1 cellular context compared by ENCODE assay signal in the genomic region with DNA sequence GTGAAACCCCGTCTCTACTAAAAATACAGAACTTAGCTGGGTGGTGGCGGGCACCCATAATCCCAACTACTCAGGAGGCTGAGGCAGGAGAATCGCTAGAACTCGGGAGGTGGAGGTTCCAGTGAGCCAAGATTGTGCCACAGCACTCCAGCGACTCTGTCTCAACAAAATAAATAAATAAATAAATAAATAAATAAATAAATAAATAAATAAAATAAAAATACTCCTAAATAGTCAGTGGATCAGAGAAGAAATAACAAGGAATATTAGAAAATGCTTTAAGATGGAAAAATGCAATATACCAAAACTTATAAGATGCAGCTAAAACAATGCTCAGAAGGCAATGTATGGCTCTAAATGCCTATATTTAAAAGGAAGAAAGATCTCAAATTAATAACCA.
TF ChIP-seq lines count a peak whose summit lies in the region.

No MANE protein-coding gene starts in this region.

TF ChIP-seq in HEK293, 187 proteins besides CTCF, POLR2A, EP300 and RAD21 (continued from another document and continues in another):
- TF ChIP-seq SETDB1 (IDR thresholded peaks at IDR 0.05; ENCODE audit: insufficient read length, low read length) = no peak
- no peak for TF ChIP-seq FEZF1 (tag by site-specific recombination; IDR thresholded peaks at IDR 0.05)
- peak; percentile 70; the same call in 1 of the 2 replicates for TF ChIP-seq ZNF202 (tag by site-specific recombination; IDR thresholded peaks at IDR 0.05; ENCODE audit: borderline replicate concordance)
- TF ChIP-seq ZNF571 (tag by site-specific recombination; IDR thresholded peaks at IDR 0.05) = no peak
- TF ChIP-seq HOXC10 (CRISPR knock-in tag; IDR thresholded peaks at IDR 0.05) = no peak
- TF ChIP-seq ZFP37 (tag by site-specific recombination; IDR thresholded peaks at IDR 0.05) = no peak
- TF ChIP-seq, protein P1, sequence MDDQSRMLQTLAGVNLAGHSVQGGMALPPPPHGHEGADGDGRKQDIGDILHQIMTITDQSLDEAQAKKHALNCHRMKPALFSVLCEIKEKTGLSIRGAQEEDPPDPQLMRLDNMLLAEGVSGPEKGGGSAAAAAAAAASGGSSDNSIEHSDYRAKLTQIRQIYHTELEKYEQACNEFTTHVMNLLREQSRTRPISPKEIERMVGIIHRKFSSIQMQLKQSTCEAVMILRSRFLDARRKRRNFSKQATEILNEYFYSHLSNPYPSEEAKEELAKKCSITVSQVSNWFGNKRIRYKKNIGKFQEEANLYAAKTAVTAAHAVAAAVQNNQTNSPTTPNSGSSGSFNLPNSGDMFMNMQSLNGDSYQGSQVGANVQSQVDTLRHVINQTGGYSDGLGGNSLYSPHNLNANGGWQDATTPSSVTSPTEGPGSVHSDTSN (CRISPR knock-in tag; IDR thresholded peaks at IDR 0.05) = no peak
- no peak for TF ChIP-seq BCL11A (tag by site-specific recombination; IDR thresholded peaks at IDR 0.05; ENCODE audit: low read depth)
- TF ChIP-seq, protein P2, sequence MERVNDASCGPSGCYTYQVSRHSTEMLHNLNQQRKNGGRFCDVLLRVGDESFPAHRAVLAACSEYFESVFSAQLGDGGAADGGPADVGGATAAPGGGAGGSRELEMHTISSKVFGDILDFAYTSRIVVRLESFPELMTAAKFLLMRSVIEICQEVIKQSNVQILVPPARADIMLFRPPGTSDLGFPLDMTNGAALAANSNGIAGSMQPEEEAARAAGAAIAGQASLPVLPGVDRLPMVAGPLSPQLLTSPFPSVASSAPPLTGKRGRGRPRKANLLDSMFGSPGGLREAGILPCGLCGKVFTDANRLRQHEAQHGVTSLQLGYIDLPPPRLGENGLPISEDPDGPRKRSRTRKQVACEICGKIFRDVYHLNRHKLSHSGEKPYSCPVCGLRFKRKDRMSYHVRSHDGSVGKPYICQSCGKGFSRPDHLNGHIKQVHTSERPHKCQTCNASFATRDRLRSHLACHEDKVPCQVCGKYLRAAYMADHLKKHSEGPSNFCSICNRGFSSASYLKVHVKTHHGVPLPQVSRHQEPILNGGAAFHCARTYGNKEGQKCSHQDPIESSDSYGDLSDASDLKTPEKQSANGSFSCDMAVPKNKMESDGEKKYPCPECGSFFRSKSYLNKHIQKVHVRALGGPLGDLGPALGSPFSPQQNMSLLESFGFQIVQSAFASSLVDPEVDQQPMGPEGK (tag by site-specific recombination; IDR thresholded peaks at IDR 0.05) = no peak
- 0 out of 2 replicates have a peak, but pooled peaks have one; percentile 37 for TF ChIP-seq ZNF558 (tag by site-specific recombination; IDR thresholded peaks at IDR 0.05)
- TF ChIP-seq ZNF560 (tag by site-specific recombination; IDR thresholded peaks at IDR 0.05; ENCODE audit: borderline replicate concordance) = peak; percentile 73; the same call in 1 of the 2 replicates
- no peak for TF ChIP-seq ZNF670 (tag by site-specific recombination; IDR thresholded peaks at IDR 0.05; ENCODE audit: low read depth)
- peak; percentile 69 for TF ChIP-seq ZBTB8A (tag by site-specific recombination; IDR thresholded peaks at IDR 0.05)
- no peak for TF ChIP-seq ZNF174 (tag by site-specific recombination; IDR thresholded peaks at IDR 0.05)
- TF ChIP-seq, protein P3, sequence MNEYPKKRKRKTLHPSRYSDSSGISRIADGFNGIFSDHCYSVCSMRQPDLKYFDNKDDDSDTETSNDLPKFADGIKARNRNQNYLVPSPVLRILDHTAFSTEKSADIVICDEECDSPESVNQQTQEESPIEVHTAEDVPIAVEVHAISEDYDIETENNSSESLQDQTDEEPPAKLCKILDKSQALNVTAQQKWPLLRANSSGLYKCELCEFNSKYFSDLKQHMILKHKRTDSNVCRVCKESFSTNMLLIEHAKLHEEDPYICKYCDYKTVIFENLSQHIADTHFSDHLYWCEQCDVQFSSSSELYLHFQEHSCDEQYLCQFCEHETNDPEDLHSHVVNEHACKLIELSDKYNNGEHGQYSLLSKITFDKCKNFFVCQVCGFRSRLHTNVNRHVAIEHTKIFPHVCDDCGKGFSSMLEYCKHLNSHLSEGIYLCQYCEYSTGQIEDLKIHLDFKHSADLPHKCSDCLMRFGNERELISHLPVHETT (tag by site-specific recombination; IDR thresholded peaks at IDR 0.05) = no peak
- no peak for TF ChIP-seq ZNF16 (tag by site-specific recombination; IDR thresholded peaks at IDR 0.05; ENCODE audit: low read depth)
- TF ChIP-seq GFI1B (tag by site-specific recombination; IDR thresholded peaks at IDR 0.05) = no peak
- TF ChIP-seq ZNF335 (tag by site-specific recombination; conservative IDR thresholded peaks at IDR 0.05) = no peak
- TF ChIP-seq ZNF514 (tag by site-specific recombination; IDR thresholded peaks at IDR 0.05) = no peak
- no peak for TF ChIP-seq ZNF302 (tag by site-specific recombination; IDR thresholded peaks at IDR 0.05; ENCODE audit: low read depth)
- TF ChIP-seq ZNF654 (tag by site-specific recombination; IDR thresholded peaks at IDR 0.05; ENCODE audit: low read depth) = peak; percentile 32
- TF ChIP-seq KLF8 (tag by site-specific recombination; IDR thresholded peaks at IDR 0.05) = no peak
- TF ChIP-seq ZNF23 (tag by site-specific recombination; IDR thresholded peaks at IDR 0.05; ENCODE audit: borderline replicate concordance) = no peak
- TF ChIP-seq KLF1 (tag by site-specific recombination; IDR thresholded peaks at IDR 0.05) = no peak
- no peak for TF ChIP-seq OSR2 (tag by site-specific recombination; IDR thresholded peaks at IDR 0.05)
- TF ChIP-seq ZBTB1 (tag by site-specific recombination; IDR thresholded peaks at IDR 0.05) = no peak
- TF ChIP-seq, protein P4, sequence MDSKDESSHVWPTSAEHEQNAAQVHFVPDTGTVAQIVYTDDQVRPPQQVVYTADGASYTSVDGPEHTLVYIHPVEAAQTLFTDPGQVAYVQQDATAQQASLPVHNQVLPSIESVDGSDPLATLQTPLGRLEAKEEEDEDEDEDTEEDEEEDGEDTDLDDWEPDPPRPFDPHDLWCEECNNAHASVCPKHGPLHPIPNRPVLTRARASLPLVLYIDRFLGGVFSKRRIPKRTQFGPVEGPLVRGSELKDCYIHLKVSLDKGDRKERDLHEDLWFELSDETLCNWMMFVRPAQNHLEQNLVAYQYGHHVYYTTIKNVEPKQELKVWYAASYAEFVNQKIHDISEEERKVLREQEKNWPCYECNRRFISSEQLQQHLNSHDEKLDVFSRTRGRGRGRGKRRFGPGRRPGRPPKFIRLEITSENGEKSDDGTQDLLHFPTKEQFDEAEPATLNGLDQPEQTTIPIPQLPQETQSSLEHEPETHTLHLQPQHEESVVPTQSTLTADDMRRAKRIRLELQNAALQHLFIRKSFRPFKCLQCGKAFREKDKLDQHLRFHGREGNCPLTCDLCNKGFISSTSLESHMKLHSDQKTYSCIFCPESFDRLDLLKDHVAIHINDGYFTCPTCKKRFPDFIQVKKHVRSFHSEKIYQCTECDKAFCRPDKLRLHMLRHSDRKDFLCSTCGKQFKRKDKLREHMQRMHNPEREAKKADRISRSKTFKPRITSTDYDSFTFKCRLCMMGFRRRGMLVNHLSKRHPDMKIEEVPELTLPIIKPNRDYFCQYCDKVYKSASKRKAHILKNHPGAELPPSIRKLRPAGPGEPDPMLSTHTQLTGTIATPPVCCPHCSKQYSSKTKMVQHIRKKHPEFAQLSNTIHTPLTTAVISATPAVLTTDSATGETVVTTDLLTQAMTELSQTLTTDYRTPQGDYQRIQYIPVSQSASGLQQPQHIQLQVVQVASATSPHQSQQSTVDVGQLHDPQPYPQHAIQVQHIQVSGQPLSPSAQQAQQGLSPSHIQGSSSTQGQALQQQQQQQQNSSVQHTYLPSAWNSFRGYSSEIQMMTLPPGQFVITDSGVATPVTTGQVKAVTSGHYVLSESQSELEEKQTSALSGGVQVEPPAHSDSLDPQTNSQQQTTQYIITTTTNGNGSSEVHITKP (tag by site-specific recombination; IDR thresholded peaks at IDR 0.05) = no peak
- TF ChIP-seq SP7 (tag by site-specific recombination; IDR thresholded peaks at IDR 0.05) = no peak
- TF ChIP-seq IKZF3 (tag by site-specific recombination; IDR thresholded peaks at IDR 0.05) = no peak
- no peak for TF ChIP-seq ZNF248 (tag by site-specific recombination; IDR thresholded peaks at IDR 0.05)
- no peak for TF ChIP-seq KLF10 (tag by site-specific recombination; IDR thresholded peaks at IDR 0.05)
- TF ChIP-seq, protein P5, sequence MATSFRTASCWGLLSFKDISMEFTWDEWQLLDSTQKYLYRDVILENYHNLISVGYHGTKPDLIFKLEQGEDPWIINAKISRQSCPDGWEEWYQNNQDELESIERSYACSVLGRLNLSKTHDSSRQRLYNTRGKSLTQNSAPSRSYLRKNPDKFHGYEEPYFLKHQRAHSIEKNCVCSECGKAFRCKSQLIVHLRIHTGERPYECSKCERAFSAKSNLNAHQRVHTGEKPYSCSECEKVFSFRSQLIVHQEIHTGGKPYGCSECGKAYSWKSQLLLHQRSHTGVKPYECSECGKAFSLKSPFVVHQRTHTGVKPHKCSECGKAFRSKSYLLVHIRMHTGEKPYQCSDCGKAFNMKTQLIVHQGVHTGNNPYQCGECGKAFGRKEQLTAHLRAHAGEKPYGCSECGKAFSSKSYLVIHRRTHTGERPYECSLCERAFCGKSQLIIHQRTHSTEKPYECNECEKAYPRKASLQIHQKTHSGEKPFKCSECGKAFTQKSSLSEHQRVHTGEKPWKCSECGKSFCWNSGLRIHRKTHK (tag by site-specific recombination; IDR thresholded peaks at IDR 0.05) = no peak
- TF ChIP-seq ZNF623 (tag by site-specific recombination; IDR thresholded peaks at IDR 0.05) = peak; percentile 76
- TF ChIP-seq ZEB2 (tag by site-specific recombination; IDR thresholded peaks at IDR 0.05) = no peak
- no peak for TF ChIP-seq ZNF133 (tag by site-specific recombination; IDR thresholded peaks at IDR 0.05)
- no peak for TF ChIP-seq ZNF660 (tag by site-specific recombination; IDR thresholded peaks at IDR 0.05)
- TF ChIP-seq ZNF48 (tag by site-specific recombination; IDR thresholded peaks at IDR 0.05) = no peak
- TF ChIP-seq ZNF433 (tag by site-specific recombination; IDR thresholded peaks at IDR 0.05; ENCODE audit: low read depth) = peak; percentile 74
- TF ChIP-seq ZNF184 (tag by site-specific recombination; IDR thresholded peaks at IDR 0.05) = no peak
- TF ChIP-seq TCF7L2 (IDR thresholded peaks at IDR 0.05; ENCODE audit: borderline replicate concordance, low read depth, low read length) = no peak
- 0 out of 2 replicates have a peak, but pooled peaks have one; percentile 10 for TF ChIP-seq ZNF366 (tag by site-specific recombination; conservative IDR thresholded peaks at IDR 0.05)
- no peak for TF ChIP-seq TRIM28 (IDR thresholded peaks at IDR 0.05; ENCODE audit: borderline replicate concordance, low read length)
- TF ChIP-seq ZNF221 (tag by site-specific recombination; IDR thresholded peaks at IDR 0.05; ENCODE audit: borderline replicate concordance) = no peak
- peak; percentile 82 for TF ChIP-seq ZNF292 (tag by site-specific recombination; IDR thresholded peaks at IDR 0.05; ENCODE audit: borderline replicate concordance, low read depth)
- TF ChIP-seq ZNF140 (tag by site-specific recombination; IDR thresholded peaks at IDR 0.05) = peak; percentile 94
- TF ChIP-seq ZNF768 (tag by site-specific recombination; IDR thresholded peaks at IDR 0.05) = no peak
- no peak for TF ChIP-seq ZNF544 (tag by site-specific recombination; IDR thresholded peaks at IDR 0.05)
- TF ChIP-seq, protein P6, sequence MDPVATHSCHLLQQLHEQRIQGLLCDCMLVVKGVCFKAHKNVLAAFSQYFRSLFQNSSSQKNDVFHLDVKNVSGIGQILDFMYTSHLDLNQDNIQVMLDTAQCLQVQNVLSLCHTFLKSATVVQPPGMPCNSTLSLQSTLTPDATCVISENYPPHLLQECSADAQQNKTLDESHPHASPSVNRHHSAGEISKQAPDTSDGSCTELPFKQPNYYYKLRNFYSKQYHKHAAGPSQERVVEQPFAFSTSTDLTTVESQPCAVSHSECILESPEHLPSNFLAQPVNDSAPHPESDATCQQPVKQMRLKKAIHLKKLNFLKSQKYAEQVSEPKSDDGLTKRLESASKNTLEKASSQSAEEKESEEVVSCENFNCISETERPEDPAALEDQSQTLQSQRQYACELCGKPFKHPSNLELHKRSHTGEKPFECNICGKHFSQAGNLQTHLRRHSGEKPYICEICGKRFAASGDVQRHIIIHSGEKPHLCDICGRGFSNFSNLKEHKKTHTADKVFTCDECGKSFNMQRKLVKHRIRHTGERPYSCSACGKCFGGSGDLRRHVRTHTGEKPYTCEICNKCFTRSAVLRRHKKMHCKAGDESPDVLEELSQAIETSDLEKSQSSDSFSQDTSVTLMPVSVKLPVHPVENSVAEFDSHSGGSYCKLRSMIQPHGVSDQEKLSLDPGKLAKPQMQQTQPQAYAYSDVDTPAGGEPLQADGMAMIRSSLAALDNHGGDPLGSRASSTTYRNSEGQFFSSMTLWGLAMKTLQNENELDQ (tag by site-specific recombination; IDR thresholded peaks at IDR 0.05; ENCODE audit: low read depth) = no peak
- TF ChIP-seq, protein P7, sequence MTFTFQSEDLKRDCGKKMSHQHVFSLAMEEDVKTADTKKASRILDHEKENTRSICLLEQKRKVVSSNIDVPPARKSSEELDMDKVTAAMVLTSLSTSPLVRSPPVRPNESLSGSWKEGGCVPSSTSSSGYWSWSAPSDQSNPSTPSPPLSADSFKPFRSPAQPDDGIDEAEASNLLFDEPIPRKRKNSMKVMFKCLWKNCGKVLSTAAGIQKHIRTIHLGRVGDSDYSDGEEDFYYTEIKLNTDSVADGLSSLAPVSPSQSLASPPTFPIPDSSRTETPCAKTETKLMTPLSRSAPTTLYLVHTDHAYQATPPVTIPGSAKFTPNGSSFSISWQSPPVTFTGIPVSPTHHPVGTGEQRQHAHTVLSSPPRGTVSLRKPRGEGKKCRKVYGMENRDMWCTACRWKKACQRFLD (tag by site-specific recombination; IDR thresholded peaks at IDR 0.05) = 0 out of 2 replicates have a peak, but pooled peaks have one; percentile 13
- no peak for TF ChIP-seq ZNF776 (tag by site-specific recombination; IDR thresholded peaks at IDR 0.05; ENCODE audit: borderline replicate concordance)
- TF ChIP-seq ZNF585B (tag by site-specific recombination; IDR thresholded peaks at IDR 0.05) = no peak
- no peak for TF ChIP-seq ZFHX2 (tag by site-specific recombination; conservative IDR thresholded peaks at IDR 0.05)
- peak; percentile 52 for TF ChIP-seq ZNF529 (tag by site-specific recombination; IDR thresholded peaks at IDR 0.05; ENCODE audit: insufficient replicate concordance)
- TF ChIP-seq ZNF391 (tag by site-specific recombination; IDR thresholded peaks at IDR 0.05; ENCODE audit: borderline replicate concordance, low read depth) = no peak
- TF ChIP-seq ZNF549 (tag by site-specific recombination; IDR thresholded peaks at IDR 0.05) = no peak
- TF ChIP-seq ZNF169 (tag by site-specific recombination; IDR thresholded peaks at IDR 0.05) = no peak
- TF ChIP-seq BCL11B (tag by site-specific recombination; IDR thresholded peaks at IDR 0.05; ENCODE audit: low read depth) = no peak
- TF ChIP-seq SP3 (tag by site-specific recombination; IDR thresholded peaks at IDR 0.05) = no peak
- peak; percentile 42 for TF ChIP-seq ZNF629 (tag by site-specific recombination; IDR thresholded peaks at IDR 0.05)
- TF ChIP-seq, protein P8, sequence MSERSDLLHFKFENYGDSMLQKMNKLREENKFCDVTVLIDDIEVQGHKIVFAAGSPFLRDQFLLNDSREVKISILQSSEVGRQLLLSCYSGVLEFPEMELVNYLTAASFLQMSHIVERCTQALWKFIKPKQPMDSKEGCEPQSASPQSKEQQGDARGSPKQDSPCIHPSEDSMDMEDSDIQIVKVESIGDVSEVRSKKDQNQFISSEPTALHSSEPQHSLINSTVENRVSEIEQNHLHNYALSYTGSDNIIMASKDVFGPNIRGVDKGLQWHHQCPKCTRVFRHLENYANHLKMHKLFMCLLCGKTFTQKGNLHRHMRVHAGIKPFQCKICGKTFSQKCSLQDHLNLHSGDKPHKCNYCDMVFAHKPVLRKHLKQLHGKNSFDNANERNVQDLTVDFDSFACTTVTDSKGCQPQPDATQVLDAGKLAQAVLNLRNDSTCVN (tag by site-specific recombination; optimal IDR thresholded peaks at IDR 0.05) = no peak
